Comparison of ENCODE assay signal across 10 cellular contexts in the genomic region with DNA sequence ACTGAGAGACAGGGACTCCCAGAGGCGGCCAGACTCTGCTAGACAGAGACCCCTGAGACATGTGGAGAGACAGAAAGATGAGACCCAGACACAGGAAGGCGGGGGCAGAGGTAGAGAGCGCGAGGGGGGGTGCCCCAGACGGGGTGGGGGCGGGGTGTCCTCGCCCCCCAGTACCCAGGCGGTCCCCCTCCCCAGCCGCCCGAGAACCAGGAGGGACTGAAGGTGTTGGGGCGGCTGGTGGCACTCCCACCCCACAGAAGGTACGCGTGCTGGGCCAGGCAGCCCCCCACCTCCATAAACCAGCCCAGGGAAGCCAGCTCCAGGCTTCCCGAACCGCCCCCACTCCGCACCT. TPM values are rescaled to one million over a fixed set of nuclear protein-coding genes. Genes with fewer than 3 reads are reported as not detected.
DNase-seq lines count a peak whose midpoint lies in the region; ATAC-seq and TF ChIP-seq lines count a peak whose summit lies in the region.
"Had no signal": no experiment of that assay in that cellular context is flagged by ENCODE, and none has a peak within 500 bp of the region (broad histone marks: within the 10 kb centered on the region; RNA-seq: fewer than 3 reads in every experiment).

No MANE protein-coding gene starts in this region.

- peaks cover 67% of the 10 kb centered on the region for H3K27me3 Mint-ChIP-seq in stimulated activated naive CD8-positive, alpha-beta T cell treated with anti-CD3 and anti-CD28 coated beads, Interleukin-15, amount 100 ng/mL, for 72 hours
- H3K27me3 Mint-ChIP-seq in effector memory CD8-positive, alpha-beta T cell = peaks cover 51 to 85% of the 10 kb centered on the region in 2 donors
- peaks cover 36% of the 10 kb centered on the region for H3K27me3 Mint-ChIP-seq in activated naive CD4-positive, alpha-beta T cell treated with anti-CD3 and anti-CD28 coated beads for 36 hours (ENCODE audit: low read depth)

- intact Hi-C loops in activated naive CD4-positive, alpha-beta T cell treated with anti-CD3 and anti-CD28 coated beads for 36 hours (cut with micrococcal nuclease) = no loop called here

- H3K4me3 Mint-ChIP-seq in stimulated activated naive CD8-positive, alpha-beta T cell treated with anti-CD3 and anti-CD28 coated beads, Interleukin-15, amount 100 ng/mL, for 72 hours = peak overlapping the region; percentile 33 to 51
- H3K4me3 Mint-ChIP-seq in effector memory CD8-positive, alpha-beta T cell = peak overlapping the region; percentile 24 to 54
- no peak overlapping the region for H3K4me3 Mint-ChIP-seq in activated naive CD4-positive, alpha-beta T cell treated with anti-CD3 and anti-CD28 coated beads for 36 hours
- H3K4me3 Mint-ChIP-seq: dendritic cell treated with granulocyte-macrophage colony-stimulating factor and Interleukin-4, amounts not matched to agents 40 ng/mL and 50 ng/mL, for 4 days; stimulated activated naive CD8-positive, alpha-beta T cell treated with anti-CD3 and anti-CD28 coated beads, Interleukin-15, Interleukin-2, amounts not matched to agents 100 ng/mL and 50 ng/mL, for 24 hours had no signal

- CTCF ChIA-PET in activated naive CD4-positive, alpha-beta T cell treated with anti-CD3 and anti-CD28 coated beads for 36 hours (lab: Charles Lee) = no interaction called here

- no peaks in the 10 kb centered on the region for H3F3A ChIP-seq in neural cell (ENCODE audit: insufficient read depth, low read length, poor library complexity, severe bottlenecking)

- peak; percentile 36 for ATAC-seq in stimulated activated naive CD8-positive, alpha-beta T cell treated with anti-CD3 and anti-CD28 coated beads, Interleukin-15, amount 100 ng/mL, for 72 hours
- no peak for ATAC-seq in stimulated activated naive CD8-positive, alpha-beta T cell treated with anti-CD3 and anti-CD28 coated beads, Interleukin-15, Interleukin-2, amounts not matched to agents 100 U/mL and 50 U/mL, for 24 hours
- no peak for ATAC-seq in effector memory CD8-positive, alpha-beta T cell (replicated peaks)

- no peak for TF ChIP-seq POLR2A in erythroblast (IDR thresholded peaks at IDR 0.05; ENCODE audit: low read length)

- TF ChIP-seq RAD21 in neural cell (conservative IDR thresholded peaks at IDR 0.05) = no peak

- peak overlapping the region; percentile 82 for H3K9ac ChIP-seq in neural cell (ENCODE audit: low read length)

- H3K9me2 ChIP-seq in neural cell (ENCODE audit: insufficient read depth, low read length) = no peaks in the 10 kb centered on the region

- H3K27ac ChIP-seq in neural cell (ENCODE audit: low read length) = peak overlapping the region; percentile 27

- H3K4me2 ChIP-seq in neural cell (ENCODE audit: low read length) = peak overlapping the region; percentile 49

- H3K79me2 ChIP-seq in neural cell (replicated peaks; ENCODE audit: insufficient read depth, low read length) = no peaks in the 10 kb centered on the region

- DNase-seq in stimulated activated naive CD8-positive, alpha-beta T cell treated with anti-CD3 and anti-CD28 coated beads, Interleukin-15, amount 100 ng/mL, for 72 hours = no peak
- no peak for DNase-seq in stimulated activated naive CD8-positive, alpha-beta T cell treated with anti-CD3 and anti-CD28 coated beads, Interleukin-15, Interleukin-2, amounts not matched to agents 100 U/mL and 50 U/mL, for 24 hours
- no peak for DNase-seq in effector memory CD8-positive, alpha-beta T cell
- no peak for DNase-seq in effector CD8-positive, alpha-beta T cell (lab: John Stamatoyannopoulos, UW)
- no peak for DNase-seq in activated naive CD4-positive, alpha-beta T cell treated with anti-CD3 and anti-CD28 coated beads for 36 hours
- DNase-seq in stimulated activated CD4-positive, alpha-beta T cell treated with anti-CD3 and anti-CD28 coated beads, Interleukin-12 subunit alpha, Interleukin-12 subunit beta, amount 100 ng/mL, for 4 hours = no peak
- no peak for DNase-seq in erythroblast (lab: John Stamatoyannopoulos, UW)

- peak overlapping the region; percentile 82 for H3K4me3 ChIP-seq in neural cell (ENCODE audit: low read length)

- peaks cover 30% of the 10 kb centered on the region for H3K4me1 Mint-ChIP-seq in stimulated activated naive CD8-positive, alpha-beta T cell treated with anti-CD3 and anti-CD28 coated beads, Interleukin-15, amount 100 ng/mL, for 72 hours
- H3K4me1 Mint-ChIP-seq in effector memory CD8-positive, alpha-beta T cell (ENCODE audit: low read depth in 2 of 2) = peaks cover 4 to 16% of the 10 kb centered on the region in 2 donors
- H3K4me1 Mint-ChIP-seq in activated naive CD4-positive, alpha-beta T cell treated with anti-CD3 and anti-CD28 coated beads for 36 hours (ENCODE audit: low read depth) = peaks cover 9% of the 10 kb centered on the region

- peak overlapping the region; percentile 72 for H2AFZ ChIP-seq in neural cell (ENCODE audit: low read depth, low read length)

- TF ChIP-seq CTCF in neural cell (IDR thresholded peaks at IDR 0.05; ENCODE audit: poor library complexity, severe bottlenecking) = no peak

- TF ChIP-seq EP300 in neural cell (conservative IDR thresholded peaks at IDR 0.05; ENCODE audit: poor library complexity, severe bottlenecking) = no peak

- no peak overlapping the region for H3K27ac Mint-ChIP-seq in stimulated activated naive CD8-positive, alpha-beta T cell treated with anti-CD3 and anti-CD28 coated beads, Interleukin-15, amount 100 ng/mL, for 72 hours
- H3K27ac Mint-ChIP-seq in effector memory CD8-positive, alpha-beta T cell = no peak overlapping the region
- no peak overlapping the region for H3K27ac Mint-ChIP-seq in activated naive CD4-positive, alpha-beta T cell treated with anti-CD3 and anti-CD28 coated beads for 36 hours
- H3K27ac Mint-ChIP-seq: dendritic cell treated with granulocyte-macrophage colony-stimulating factor and Interleukin-4, amounts not matched to agents 40 ng/mL and 50 ng/mL, for 4 days; stimulated activated naive CD8-positive, alpha-beta T cell treated with anti-CD3 and anti-CD28 coated beads, Interleukin-15, Interleukin-2, amounts not matched to agents 100 ng/mL and 50 ng/mL, for 24 hours had no signal

- H4K20me1 ChIP-seq in neural cell (ENCODE audit: insufficient read depth) = no peaks in the 10 kb centered on the region

- no peaks in the 10 kb centered on the region for H3K27me3 ChIP-seq in neural cell (ENCODE audit: insufficient read depth, low read depth, low read length)

- H3K36me3 ChIP-seq in neural cell (ENCODE audit: insufficient read depth, low read length) = no peaks in the 10 kb centered on the region

- H3K9me3 ChIP-seq in neural cell (ENCODE audit: low read length) = no peaks in the 10 kb centered on the region

- no peaks in the 10 kb centered on the region for H3K9me3 Mint-ChIP-seq in stimulated activated naive CD8-positive, alpha-beta T cell treated with anti-CD3 and anti-CD28 coated beads, Interleukin-15, amount 100 ng/mL, for 72 hours
- H3K9me3 Mint-ChIP-seq in effector memory CD8-positive, alpha-beta T cell = no peaks in the 10 kb centered on the region
- H3K9me3 Mint-ChIP-seq in activated naive CD4-positive, alpha-beta T cell treated with anti-CD3 and anti-CD28 coated beads for 36 hours = no peaks in the 10 kb centered on the region
- H3K9me3 Mint-ChIP-seq: dendritic cell treated with granulocyte-macrophage colony-stimulating factor and Interleukin-4, amounts not matched to agents 40 ng/mL and 50 ng/mL, for 4 days; stimulated activated naive CD8-positive, alpha-beta T cell treated with anti-CD3 and anti-CD28 coated beads, Interleukin-15, Interleukin-2, amounts not matched to agents 100 ng/mL and 50 ng/mL, for 24 hours had no signal

- peaks cover 11% of the 10 kb centered on the region for H3K36me3 Mint-ChIP-seq in effector memory CD8-positive, alpha-beta T cell (ENCODE audit: insufficient read depth)
- no peaks in the 10 kb centered on the region for H3K36me3 Mint-ChIP-seq in activated naive CD4-positive, alpha-beta T cell treated with anti-CD3 and anti-CD28 coated beads for 36 hours (ENCODE audit: low read depth)

TF ChIP-seq in neural cell, 6 proteins besides CTCF, POLR2A, EP300 and RAD21 (continues in another document):
- TF ChIP-seq EZH2 (IDR thresholded peaks at IDR 0.05; ENCODE audit: borderline replicate concordance, insufficient read depth, low read length, poor library complexity, severe bottlenecking) = no peak
- TF ChIP-seq, protein P1, sequence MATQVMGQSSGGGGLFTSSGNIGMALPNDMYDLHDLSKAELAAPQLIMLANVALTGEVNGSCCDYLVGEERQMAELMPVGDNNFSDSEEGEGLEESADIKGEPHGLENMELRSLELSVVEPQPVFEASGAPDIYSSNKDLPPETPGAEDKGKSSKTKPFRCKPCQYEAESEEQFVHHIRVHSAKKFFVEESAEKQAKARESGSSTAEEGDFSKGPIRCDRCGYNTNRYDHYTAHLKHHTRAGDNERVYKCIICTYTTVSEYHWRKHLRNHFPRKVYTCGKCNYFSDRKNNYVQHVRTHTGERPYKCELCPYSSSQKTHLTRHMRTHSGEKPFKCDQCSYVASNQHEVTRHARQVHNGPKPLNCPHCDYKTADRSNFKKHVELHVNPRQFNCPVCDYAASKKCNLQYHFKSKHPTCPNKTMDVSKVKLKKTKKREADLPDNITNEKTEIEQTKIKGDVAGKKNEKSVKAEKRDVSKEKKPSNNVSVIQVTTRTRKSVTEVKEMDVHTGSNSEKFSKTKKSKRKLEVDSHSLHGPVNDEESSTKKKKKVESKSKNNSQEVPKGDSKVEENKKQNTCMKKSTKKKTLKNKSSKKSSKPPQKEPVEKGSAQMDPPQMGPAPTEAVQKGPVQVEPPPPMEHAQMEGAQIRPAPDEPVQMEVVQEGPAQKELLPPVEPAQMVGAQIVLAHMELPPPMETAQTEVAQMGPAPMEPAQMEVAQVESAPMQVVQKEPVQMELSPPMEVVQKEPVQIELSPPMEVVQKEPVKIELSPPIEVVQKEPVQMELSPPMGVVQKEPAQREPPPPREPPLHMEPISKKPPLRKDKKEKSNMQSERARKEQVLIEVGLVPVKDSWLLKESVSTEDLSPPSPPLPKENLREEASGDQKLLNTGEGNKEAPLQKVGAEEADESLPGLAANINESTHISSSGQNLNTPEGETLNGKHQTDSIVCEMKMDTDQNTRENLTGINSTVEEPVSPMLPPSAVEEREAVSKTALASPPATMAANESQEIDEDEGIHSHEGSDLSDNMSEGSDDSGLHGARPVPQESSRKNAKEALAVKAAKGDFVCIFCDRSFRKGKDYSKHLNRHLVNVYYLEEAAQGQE (IDR thresholded peaks at IDR 0.05; ENCODE audit: borderline replicate concordance) = no peak
- no peak for TF ChIP-seq SMC3 (conservative IDR thresholded peaks at IDR 0.05; ENCODE audit: poor library complexity)

RNA-seq across cellular contexts. Expression of a gene that starts 0.3 kb away (rescaled TPM):
- 14.1 and 18.3 TPM in 2 replicates for polyA plus RNA-seq in neural cell
- polyA minus RNA-seq in neural cell = 35.7 and 51.1 TPM in 2 replicates
- not detected for total RNA-seq in activated naive CD4-positive, alpha-beta T cell treated with anti-CD3 and anti-CD28 coated beads for 36 hours

RNA-seq across cellular contexts. Expression of a gene that starts 12.7 kb away (rescaled TPM):
- polyA plus RNA-seq in neural cell = 23.8 and 30.8 TPM in 2 replicates
- polyA minus RNA-seq in neural cell = 10.5 and 11.0 TPM in 2 replicates
- total RNA-seq in activated naive CD4-positive, alpha-beta T cell treated with anti-CD3 and anti-CD28 coated beads for 36 hours = 10 to 100 TPM; 14.2 to 15.5 TPM

RNA-seq across cellular contexts. Expression of a gene that starts 43.5 kb away (rescaled TPM):
- polyA plus RNA-seq in neural cell = 94.5 and 100 TPM in 2 replicates
- 59.5 and 63.5 TPM in 2 replicates for polyA minus RNA-seq in neural cell
- 10 to 100 TPM; 72.5 to 75.1 TPM for total RNA-seq in activated naive CD4-positive, alpha-beta T cell treated with anti-CD3 and anti-CD28 coated beads for 36 hours

RNA-seq across cellular contexts. Expression of a gene that starts 52.0 kb away (rescaled TPM):
- polyA plus RNA-seq in neural cell = 357 and 379 TPM in 2 replicates
- polyA minus RNA-seq in neural cell = 171 and 197 TPM in 2 replicates
- total RNA-seq in activated naive CD4-positive, alpha-beta T cell treated with anti-CD3 and anti-CD28 coated beads for 36 hours = not detected
